Comparison of ENCODE assay signal across 8 cellular contexts in genomic region chr19:9724157-9724556, GRCh38. TPM values are rescaled to one million over a fixed set of nuclear protein-coding genes. Genes with fewer than 3 reads are reported as not detected.
"Had no signal": no experiment of that assay in that cellular context is flagged by ENCODE, and none has a peak within 500 bp of the region (broad histone marks: within the 10 kb centered on the region; RNA-seq: fewer than 3 reads in every experiment).

No MANE protein-coding gene starts in this region.

- ATAC-seq: HepG2 had no signal

- FAIRE-seq: HepG2, HTR-8/SVneo had no signal

- H3K27ac ChIP-seq: HL-60 had no signal

- H3K4me3 Mint-ChIP-seq: IgD-negative memory B cell had no signal

- DNase-seq: IMR-90, KBM-7, KG1 had no signal

- H3K27ac Mint-ChIP-seq: IgD-negative memory B cell had no signal

RNA-seq across cellular contexts. Expression of gene ZNF846, which starts 44.4 kb away (rescaled TPM):
- total RNA-seq: HT1080 had no signal
